1 cellular context compared by ENCODE assay signal in genomic region chr9:65437724-65438123, GRCh38.
TF ChIP-seq lines count a peak whose summit lies in the region.

No MANE protein-coding gene starts in this region.

TF ChIP-seq in HepG2, 621 proteins besides CTCF, POLR2A, EP300 and RAD21 (continued from another document):
- peak; percentile 53; the same call in 1 of the 2 replicates for TF ChIP-seq ZNF646 (CRISPR knock-in tag; IDR thresholded peaks at IDR 0.05)
